8 cellular contexts compared by ENCODE assay signal in the genomic region with DNA sequence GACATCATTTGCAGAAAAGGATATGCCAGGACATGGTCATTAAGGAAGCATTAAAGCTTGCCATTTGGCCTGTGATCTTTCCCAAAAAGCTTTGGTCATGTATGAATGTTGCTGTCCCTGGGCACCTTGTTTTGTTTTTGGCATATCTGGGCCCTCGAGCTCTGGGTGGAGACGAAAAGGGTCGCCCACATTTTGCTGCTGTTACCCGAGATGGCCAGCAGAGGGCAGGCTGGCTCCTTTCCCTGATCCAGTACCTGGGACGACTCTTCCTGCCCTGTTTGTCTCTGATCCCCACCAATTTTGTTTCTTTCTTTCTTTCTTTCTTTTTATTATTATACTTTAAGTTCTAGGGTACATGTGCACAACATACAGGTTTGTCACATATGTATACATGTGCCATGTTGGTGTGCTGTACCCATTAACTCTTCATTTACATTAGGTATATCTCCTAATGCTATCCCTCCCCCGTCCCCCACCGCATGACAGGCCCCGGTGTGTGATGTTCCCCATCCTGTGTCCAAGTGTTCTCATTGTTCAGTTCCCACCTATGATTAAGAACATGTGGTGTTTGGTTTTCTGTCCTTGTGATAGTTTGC. TPM values are rescaled to one million over a fixed set of nuclear protein-coding genes. Genes with fewer than 3 reads are reported as not detected.
DNase-seq lines count a peak whose midpoint lies in the region; ATAC-seq and TF ChIP-seq lines count a peak whose summit lies in the region.
"Not testable (repeated sequence)": the region's sequence is repeated elsewhere in the genome, so short reads cannot be mapped to it uniquely, and the experiment has no call there.

No MANE protein-coding gene starts in this region.

- H3K27ac ChIP-seq in CD8-positive, alpha-beta memory T cell (ENCODE audit: low read depth, low read length); PC-3 (ENCODE audit: low read length); endodermal cell (ENCODE audit: low read depth, low read length): not testable (repeated sequence)

- H3K4me3 ChIP-seq in CD8-positive, alpha-beta memory T cell (ENCODE audit: low read length); PC-3 (ENCODE audit: low read length); endodermal cell (ENCODE audit: low read length): not testable (repeated sequence)

- not testable (repeated sequence) for H3K4me1 ChIP-seq in CD8-positive, alpha-beta memory T cell (ENCODE audit: insufficient read depth, low read length); endodermal cell (ENCODE audit: control insufficient read depth, insufficient read depth, low read length)
- H3K4me1 ChIP-seq in PC-3 (ENCODE audit: insufficient read depth, low read length) = peaks cover 23% of the 10 kb centered on the region

- not testable (repeated sequence) for H2AFZ ChIP-seq in PC-3 (ENCODE audit: low read length)

- H3K79me2 ChIP-seq in PC-3 (ENCODE audit: low read length) = not testable (repeated sequence)

- not testable (repeated sequence) for H3K27ac Mint-ChIP-seq in CD8-positive, alpha-beta memory T cell; endodermal cell

- BruUV-seq in PC-3 (replicated peaks; lab: Mats Ljungman, UMichigan) = not testable (repeated sequence)

- not testable (repeated sequence) for H4K20me1 ChIP-seq in PC-3 (ENCODE audit: low read length)

- intact Hi-C loops in PC-3 (cut with micrococcal nuclease) = loop anchor here (1.0 kb wide), 2 partner anchors 85 to 321 kb away; no protein-coding TSS in a partner anchor

- peaks cover 15 to 61% of the 10 kb centered on the region in 2 donors for H3K27me3 Mint-ChIP-seq in CD8-positive, alpha-beta memory T cell
- H3K27me3 Mint-ChIP-seq in endodermal cell (ENCODE audit: insufficient read depth) = not testable (repeated sequence)

- TF ChIP-seq CTCF in PC-3 (conservative IDR thresholded peaks at IDR 0.05; ENCODE audit: low read depth, low read length) = peak; percentile 78
- TF ChIP-seq CTCF in endodermal cell (conservative IDR thresholded peaks at IDR 0.05) = peak; percentile 93

- H3K9ac ChIP-seq in PC-3 (ENCODE audit: low read length); endodermal cell (ENCODE audit: extremely low read depth, low read length, poor library complexity, severe bottlenecking): not testable (repeated sequence)

- ATAC-seq in GM21529 (IDR thresholded peaks at IDR 0.05; ENCODE audit: unreplicated experiment) = peak; percentile 66
- peak; percentile 59 for ATAC-seq in PC-3

- H3K9me3 ChIP-seq in CD8-positive, alpha-beta memory T cell (ENCODE audit: low read length); PC-3 (ENCODE audit: low read length); endodermal cell (ENCODE audit: control insufficient read depth, low read length): not testable (repeated sequence)

- H3K36me3 Mint-ChIP-seq in CD8-positive, alpha-beta memory T cell; endodermal cell (ENCODE audit: low read depth): not testable (repeated sequence)

- POLR2A ChIA-PET in CD8-positive, alpha-beta memory T cell (lab: Charles Lee) = not testable (repeated sequence)
- POLR2A ChIA-PET in PC-3 (lab: Charles Lee; ENCODE audit: unreplicated experiment) = interaction anchor here (0.7 to 0.9 kb wide), 2 partner anchors 22 to 1367 kb away, joined by 3 read pairs; a partner anchor contains a TSS

- not testable (repeated sequence) for H3K36me3 ChIP-seq in CD8-positive, alpha-beta memory T cell (ENCODE audit: insufficient read depth, low read length); PC-3 (ENCODE audit: low read depth, low read length); endodermal cell (ENCODE audit: control insufficient read depth, insufficient read depth, low read length)

- H3K4me3 Mint-ChIP-seq in CD8-positive, alpha-beta memory T cell; endodermal cell: not testable (repeated sequence)

- CTCF ChIA-PET in CD8-positive, alpha-beta memory T cell (lab: Charles Lee) = interaction anchor here (0.6 to 1.7 kb wide), 8 partner anchors 10 to 430 kb away, joined by 3 to 5 read pairs (median 4); no protein-coding TSS in a partner anchor
- CTCF ChIA-PET in PC-3 (lab: Charles Lee) = interaction anchor here (0.8 to 1.7 kb wide), 10 partner anchors 8 to 427 kb away, joined by 3 to 13 read pairs (median 4); no protein-coding TSS in a partner anchor

- H3K4me1 Mint-ChIP-seq in CD8-positive, alpha-beta memory T cell; endodermal cell: not testable (repeated sequence)

- not testable (repeated sequence) for H3F3A ChIP-seq in PC-3 (ENCODE audit: low read length, unreplicated experiment)

- H3K9me3 Mint-ChIP-seq in CD8-positive, alpha-beta memory T cell; endodermal cell: not testable (repeated sequence)

- not testable (repeated sequence) for H3K27me3 ChIP-seq in CD8-positive, alpha-beta memory T cell (ENCODE audit: insufficient read depth, low read length, poor library complexity, severe bottlenecking); PC-3 (ENCODE audit: low read length); endodermal cell (ENCODE audit: control insufficient read depth, insufficient read depth, low read length, poor library complexity, severe bottlenecking)

- peak overlapping the region; percentile 36 for H3K4me2 ChIP-seq in PC-3 (ENCODE audit: low read length)

- WGBS in endodermal cell (ENCODE audit: insufficient coverage in 1 of 2, insufficient read length in 1 of 2), 2 experiments = 29 to 50% methylated on average over 3 to 8 of the region's 8 CpGs

- peak; percentile 25 to 63 (median 37) for DNase-seq in CD8-positive, alpha-beta memory T cell
- DNase-seq in LoVo (ENCODE audit: low spot score) = peak; percentile 58
- DNase-seq in PC-3 = peak; percentile 76
- DNase-seq in activated T-cell treated with anti-CD3 and anti-CD28 coated beads for 1 hour (ENCODE audit: low read depth) = peak; percentile 35
- peak; percentile 95 for DNase-seq in endodermal cell
- DNase-seq in lung microvascular endothelial cell (ENCODE audit: low read depth in 2 of 2) = peak; percentile 55 to 60
- DNase-seq in stimulated activated CD4-positive, alpha-beta T cell treated with anti-CD3 and anti-CD28 coated beads, TNF-alpha, amount 100 ng/mL, for 4 hours (ENCODE audit: low read depth in 3 of 3) = peak in 2 of 3 experiments; percentile 15 to 18

- H3K9me2 ChIP-seq in PC-3 (replicated peaks; ENCODE audit: low read length) = not testable (repeated sequence)

RNA-seq across cellular contexts. Expression of a gene that starts 22.2 kb away (rescaled TPM):
- total RNA-seq in CD8-positive, alpha-beta memory T cell = 1 to 10 TPM; 1.7 TPM
- polyA plus RNA-seq in CD8-positive, alpha-beta memory T cell = not detected
- 16.8 and 36.1 TPM in 2 replicates for total RNA-seq in PC-3 (2014; rRNA removed)
- total RNA-seq in endodermal cell = 1 to 10 TPM; 1.7 to 1.9 TPM
- 1.9 TPM for polyA plus RNA-seq in endodermal cell (2013, experiment 1 of 2)
- 2.2 TPM for polyA plus RNA-seq in endodermal cell (2013, experiment 2 of 2)
- total RNA-seq in lung microvascular endothelial cell = 6.3 and 9.8 TPM in 2 replicates

RNA-seq across cellular contexts. Expression of a gene that starts 43.1 kb away (rescaled TPM):
- 10 to 100 TPM; 20.7 to 21.1 TPM for total RNA-seq in CD8-positive, alpha-beta memory T cell
- 47.5 TPM for polyA plus RNA-seq in CD8-positive, alpha-beta memory T cell
- total RNA-seq in PC-3 (2014; rRNA removed) (55.1 TPM in 2 replicates), endodermal cell (10 to 100 TPM; 46.4 to 48.1 TPM), lung microvascular endothelial cell (175 and 226 TPM in 2 replicates)
- 42.6 TPM for polyA plus RNA-seq in endodermal cell (2013, experiment 1 of 2)
- polyA plus RNA-seq in endodermal cell (2013, experiment 2 of 2) = 43.5 TPM

Comparison
In these comparisons a context has a peak if more than half of its experiments do, and no peak if none do; other contexts are left out.
1. DNase-seq: peak in every context shown above with its lines; median percentile 95 in endodermal cell; 76 in PC-3; 58 in LoVo; 58 in lung microvascular endothelial cell; 37 in CD8-positive, alpha-beta memory T cell; 35 in activated T-cell treated with anti-CD3 and anti-CD28 coated beads for 1 hour; 16 in stimulated activated CD4-positive, alpha-beta T cell treated with anti-CD3 and anti-CD28 coated beads, TNF-alpha, amount 100 ng/mL, for 4 hours.